ENCODE assay signal across 8 cellular contexts in the genomic region with DNA sequence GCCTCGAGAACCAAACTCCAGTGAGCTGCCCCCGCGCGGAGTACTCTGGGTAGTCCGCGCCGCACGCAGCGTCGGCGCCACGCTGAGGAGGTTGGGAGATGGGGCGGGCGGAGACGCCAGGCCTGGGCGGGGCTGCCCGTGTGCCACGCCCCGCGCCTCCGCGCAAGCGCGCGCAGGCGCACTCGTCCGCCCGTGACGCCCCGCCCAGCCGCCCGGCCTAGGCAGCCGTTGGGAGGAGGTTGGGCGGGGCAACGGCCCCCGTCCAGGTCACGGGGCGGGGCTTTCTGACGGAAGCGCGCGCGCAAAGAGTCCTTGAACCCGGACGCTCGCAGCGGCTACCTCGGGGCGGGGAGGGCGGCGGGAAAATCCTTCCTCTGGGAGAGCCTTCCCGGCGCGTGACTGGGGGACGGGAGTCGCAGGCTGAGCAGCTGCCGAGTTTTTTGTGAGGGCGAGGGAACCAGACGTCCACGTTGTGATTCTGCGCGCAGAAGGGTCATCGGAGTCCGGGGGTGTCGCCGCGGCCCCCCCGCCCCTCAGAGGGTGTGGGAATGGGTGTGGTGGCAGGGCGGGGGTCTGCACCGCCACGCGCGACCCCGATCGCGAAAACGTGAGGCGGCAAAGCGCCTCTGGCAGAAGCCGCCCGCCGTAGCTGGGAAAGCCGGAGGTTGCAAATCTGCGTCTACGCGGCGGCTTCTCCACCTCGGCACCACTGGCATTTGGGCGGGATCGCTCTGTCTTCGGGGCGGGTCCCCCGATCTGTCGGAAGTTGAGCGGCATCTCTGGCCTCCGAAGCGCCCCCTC. TPM values are rescaled to one million over a fixed set of nuclear protein-coding genes. Genes with fewer than 3 reads are reported as not detected.
DNase-seq lines count a peak whose midpoint lies in the region; ATAC-seq and TF ChIP-seq lines count a peak whose summit lies in the region.

A gene with protein sequence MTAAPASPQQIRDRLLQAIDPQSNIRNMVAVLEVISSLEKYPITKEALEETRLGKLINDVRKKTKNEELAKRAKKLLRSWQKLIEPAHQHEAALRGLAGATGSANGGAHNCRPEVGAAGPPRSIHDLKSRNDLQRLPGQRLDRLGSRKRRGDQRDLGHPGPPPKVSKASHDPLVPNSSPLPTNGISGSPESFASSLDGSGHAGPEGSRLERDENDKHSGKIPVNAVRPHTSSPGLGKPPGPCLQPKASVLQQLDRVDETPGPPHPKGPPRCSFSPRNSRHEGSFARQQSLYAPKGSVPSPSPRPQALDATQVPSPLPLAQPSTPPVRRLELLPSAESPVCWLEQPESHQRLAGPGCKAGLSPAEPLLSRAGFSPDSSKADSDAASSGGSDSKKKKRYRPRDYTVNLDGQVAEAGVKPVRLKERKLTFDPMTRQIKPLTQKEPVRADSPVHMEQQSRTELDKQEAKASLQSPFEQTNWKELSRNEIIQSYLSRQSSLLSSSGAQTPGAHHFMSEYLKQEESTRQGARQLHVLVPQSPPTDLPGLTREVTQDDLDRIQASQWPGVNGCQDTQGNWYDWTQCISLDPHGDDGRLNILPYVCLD (minus strand): TSS at position 22 of the 801 bp plus-strand sequence. CDS start 261 bp downstream, outside the sequence.

- TF ChIP-seq CTCF in IMR-90 (conservative IDR thresholded peaks at IDR 0.05; ENCODE audit: low read depth, low read length) = no peak
- TF ChIP-seq CTCF in OCI-LY7 (conservative IDR thresholded peaks at IDR 0.05; ENCODE audit: low read length) = no peak
- TF ChIP-seq CTCF in epithelial cell of proximal tubule (conservative IDR thresholded peaks at IDR 0.05; ENCODE audit: low read depth, low read length) = no peak

- H3K14ac ChIP-seq in IMR-90 (replicated peaks; ENCODE audit: low read depth, low read length) = peak within 1 kb of the TSS; percentile 88

- H3K4me3 ChIP-seq in IMR-90 (ENCODE audit: insufficient read depth, low read depth, low read length) (peak within 1 kb of the TSS; percentile 95), OCI-LY7 (ENCODE audit: low read depth, low read length, poor library complexity, severe bottlenecking) (peak within 1 kb of the TSS; percentile 99), epithelial cell of proximal tubule (ENCODE audit: low read depth, low read length) (peak within 1 kb of the TSS; percentile 98), mucosa of rectum (ENCODE audit: low read length in 2 of 2) (peak within 1 kb of the TSS; percentile 91 to 93)

- peak within 1 kb of the TSS; percentile 90 for H2BK5ac ChIP-seq in IMR-90 (ENCODE audit: low read depth, low read length, poor library complexity, severe bottlenecking)

- TF ChIP-seq POLR2A in IMR-90 (IDR thresholded peaks at IDR 0.05; ENCODE audit: low read depth, low read length) = peak; percentile 94

- peak within 1 kb of the TSS; percentile 51; the same call in 1 of the 2 replicates for H2BK120ac ChIP-seq in IMR-90 (ENCODE audit: low read depth, low read length)

- H4K20me1 ChIP-seq in IMR-90 (ENCODE audit: insufficient read depth, low read length) = peaks cover 53% of the 10 kb centered on the region
- peaks cover 31% of the 10 kb centered on the region for H4K20me1 ChIP-seq in OCI-LY7 (ENCODE audit: insufficient read depth, low read length)

- CTCF ChIA-PET in IMR-90 (lab: Yijun Ruan, JAX) (no interaction called here), OCI-LY7 (lab: Charles Lee; ENCODE audit: unreplicated experiment) (interaction anchor here (0.6 kb wide), 1 partner anchor 42 kb away, joined by 3 read pairs; no protein-coding TSS in a partner anchor)

- dilution Hi-C loops in IMR-90 (cut with HindIII; ENCODE audit: low sequenced_read_pairs, unreplicated experiment) = no loop called here

- H3K18ac ChIP-seq in IMR-90 (ENCODE audit: low read depth, low read length) = peak within 1 kb of the TSS; percentile 61

- H3K9ac ChIP-seq in IMR-90 (ENCODE audit: low read depth, low read length) = peak within 1 kb of the TSS; percentile 93
- peak within 1 kb of the TSS; percentile 95 to 98 for H3K9ac ChIP-seq in mucosa of rectum (ENCODE audit: low read depth in 1 of 2, low read length in 2 of 2)

- BruUV-seq in IMR-90 (replicated peaks; lab: Mats Ljungman, UMichigan) (no TSS peak), OCI-LY7 (replicated peaks; lab: Mats Ljungman, UMichigan) (no TSS peak)

- H3K4me1 ChIP-seq in IMR-90 (ENCODE audit: control insufficient read depth, insufficient read depth, low read length) (0 out of 2 replicates have a peak, but pooled peaks cover 2% of the 10 kb centered on the region), OCI-LY7 (ENCODE audit: insufficient read depth, low read length, poor library complexity, severe bottlenecking) (peaks cover 52% of the 10 kb centered on the region), mucosa of rectum (ENCODE audit: control insufficient read depth in 2 of 2, insufficient read depth in 2 of 2, low read length in 2 of 2) (peaks cover 17 to 28% of the 10 kb centered on the region in 2 donors)

- H3K23ac ChIP-seq in IMR-90 (ENCODE audit: low read depth, low read length) = peak within 1 kb of the TSS; percentile 93

- DNase-seq in DMS114 treated with DMSO at 0.1 percent for 48 hours (lab: John Stamatoyannopoulos, UW; ENCODE audit: unreplicated experiment) (peak; percentile 93), IMR-90 (peak; percentile 90), OCI-LY7 (ENCODE audit: low spot score) (peak; percentile 96), activated T-cell treated with anti-CD3 and anti-CD28 coated beads for 4 hours (peak; percentile 93), epithelial cell of proximal tubule (ENCODE audit: low read depth) (no peak)
- DNase-seq in stimulated activated CD8-positive, alpha-beta memory T cell treated with anti-CD3 and anti-CD28 coated beads, Interleukin-4, amount 100 ng/mL, for 4 hours (ENCODE audit: low read depth in 2 of 2, low spot score in 1 of 2) = peak; percentile 85 to 90

- peak; percentile 28; the same call in 1 of the 2 replicates for TF ChIP-seq RAD21 in IMR-90 (IDR thresholded peaks at IDR 0.05; ENCODE audit: low read length)

- H4K91ac ChIP-seq in IMR-90 (ENCODE audit: insufficient read depth, low read depth, low read length) = peak within 1 kb of the TSS; percentile 88

- H3K79me2 ChIP-seq in OCI-LY7 (ENCODE audit: insufficient read depth, low read depth, low read length) = peaks cover 52% of the 10 kb centered on the region

- in situ Hi-C loops in IMR-90 (cut with MboI; ENCODE audit: low sequenced_read_pairs) = loop anchor here (5.0 kb wide), 1 partner anchor 46 kb away; no protein-coding TSS in a partner anchor

- H2BK15ac ChIP-seq in IMR-90 (ENCODE audit: low read depth, low read length) = no peak within 1 kb of the TSS; the same call in 2 of the 3 replicates

- H3K4ac ChIP-seq in IMR-90 (ENCODE audit: low read depth, low read length) = peak within 1 kb of the TSS; percentile 90

- no peak within 1 kb of the TSS for H2BK20ac ChIP-seq in IMR-90 (ENCODE audit: low read depth, low read length)

- H2AK9ac ChIP-seq in IMR-90 (replicated peaks; ENCODE audit: low read depth, low read length, poor library complexity) = peak within 1 kb of the TSS; percentile 97

- intact Hi-C loops in IMR-90 (cut with micrococcal nuclease) = loop anchor here (2.0 to 5.0 kb wide), 2 partner anchors 56 to 86 kb away; partner anchors contain the start of genes CHERP and SLC35E1
- intact Hi-C loops in OCI-LY7 (cut with micrococcal nuclease; ENCODE audit: unreplicated experiment) = loop anchor here (1.0 to 2.0 kb wide), 5 partner anchors 33 to 188 kb away; partner anchors contain the start of genes CHERP, SLC35E1 and TMEM38A

- H3K36me3 ChIP-seq in IMR-90 (ENCODE audit: control insufficient read depth, insufficient read depth, low read length) (peaks cover 19% of the 10 kb centered on the region), OCI-LY7 (ENCODE audit: insufficient read depth, low read length) (peaks cover 62% of the 10 kb centered on the region), mucosa of rectum (ENCODE audit: control insufficient read depth in 2 of 2, insufficient read depth in 2 of 2, low read length in 2 of 2) (peaks cover 10 to 12% of the 10 kb centered on the region in 2 donors)

- H3K4me2 ChIP-seq in IMR-90 (ENCODE audit: low read depth, low read length) (peak within 1 kb of the TSS; percentile 93), OCI-LY7 (ENCODE audit: low read length) (peak within 1 kb of the TSS; percentile 96)

- H3K9me2 ChIP-seq in OCI-LY7 (ENCODE audit: insufficient read depth, low read length) = no peaks in the 10 kb centered on the region

- H3K56ac ChIP-seq in IMR-90 (ENCODE audit: extremely low read depth, insufficient read depth, low read length) = peak within 1 kb of the TSS; percentile 84

- no peaks in the 10 kb centered on the region for H3K27me3 ChIP-seq in IMR-90 (ENCODE audit: control insufficient read depth, insufficient read depth, low read length)
- H3K27me3 ChIP-seq in mucosa of rectum (ENCODE audit: control insufficient read depth in 2 of 2, insufficient read depth in 2 of 2, low read length in 2 of 2) = no peaks in the 10 kb centered on the region

- H3K9me1 ChIP-seq in IMR-90 (ENCODE audit: insufficient read depth, low read length) = no peaks in the 10 kb centered on the region; the same call in 1 of the 2 replicates

- POLR2A ChIA-PET in IMR-90 (lab: Charles Lee; ENCODE audit: unreplicated experiment) (interaction anchor here (0.6 to 1.0 kb wide), 3 partner anchors 32 to 43 kb away, joined by 3 to 12 read pairs (median 5); partner anchors contain the start of gene TMEM38A), OCI-LY7 (lab: Charles Lee) (interaction anchor here (0.8 to 2.2 kb wide), 3 partner anchors 38 to 80 kb away, joined by 4 to 10 read pairs (median 4); no protein-coding TSS in a partner anchor)

- 0% methylated on average over 51 of the region's 98 CpGs; no CpG with 5 or more reads in 1 of the 2 experiments for WGBS in IMR-90 (ENCODE audit: extremely low coverage in 2 of 2, insufficient read length in 1 of 2), 2 experiments

- H2AK5ac ChIP-seq in IMR-90 (ENCODE audit: low read depth, low read length) = peak within 1 kb of the TSS; percentile 92

- H4K5ac ChIP-seq in IMR-90 (ENCODE audit: low read depth, low read length) = peak within 1 kb of the TSS; percentile 36

- H3K27ac ChIP-seq in IMR-90 (ENCODE audit: insufficient read depth, low read length) (peak within 1 kb of the TSS; percentile 90), OCI-LY7 (ENCODE audit: low read depth, low read length, poor library complexity, severe bottlenecking) (peak within 1 kb of the TSS; percentile 96), mucosa of rectum (ENCODE audit: low read depth in 2 of 2, low read length in 2 of 2) (peak within 1 kb of the TSS; percentile 98 to 99)

- H2AFZ ChIP-seq in IMR-90 (replicated peaks; ENCODE audit: low read length, poor library complexity) = peak within 1 kb of the TSS; percentile 98
- H2AFZ ChIP-seq in OCI-LY7 (ENCODE audit: low read length) = peak within 1 kb of the TSS; percentile 22; the same call in 1 of the 2 replicates

- H4K8ac ChIP-seq in IMR-90 (ENCODE audit: low read depth in 2 of 2, low read length in 2 of 2) = peak within 1 kb of the TSS; percentile 60 to 93

- H3K9me3 ChIP-seq in IMR-90 (ENCODE audit: control insufficient read depth, insufficient read depth, low read length) (no peaks in the 10 kb centered on the region), OCI-LY7 (ENCODE audit: low read length) (no peaks in the 10 kb centered on the region), mucosa of rectum (ENCODE audit: control insufficient read depth in 2 of 2, low read length in 2 of 2) (no peaks in the 10 kb centered on the region)

- peak; percentile 77 for ATAC-seq in GM21528 (IDR thresholded peaks at IDR 0.05; ENCODE audit: low FRiP score, unreplicated experiment)
- peak; percentile 91 for ATAC-seq in IMR-90 (ENCODE audit: low read depth)

- peaks cover 9 to 68% of the 10 kb centered on the region in 2 experiments for H3K79me1 ChIP-seq in IMR-90 (ENCODE audit: low read depth in 1 of 2, low read length in 2 of 2)

RNA-seq across cellular contexts. Expression of the gene that starts here (rescaled TPM):
- total RNA-seq in IMR-90 (2012; rRNA removed) = 2.0 and 2.8 TPM in 2 replicates
- polyA plus RNA-seq in IMR-90 (2012; rRNA removed) = 4.0 and 4.9 TPM in 2 replicates
- 2.8 and 5.3 TPM in 2 replicates for polyA plus RNA-seq in IMR-90 (2012; cell fraction: cytosol; rRNA removed)
- polyA plus RNA-seq in IMR-90 (2012; cell fraction: nucleus; rRNA removed; ENCODE audit: low replicate concordance) = 7.1 and 11.7 TPM in 2 replicates
- total RNA-seq in OCI-LY7 (2014; rRNA removed; shearing (Covaris generic)) = 17.2 and 19.4 TPM in 2 replicates
- 26.8 and 27.1 TPM in 2 replicates for total RNA-seq in OCI-LY7 (2022)
- 7.3 and 8.9 TPM in 2 replicates for total RNA-seq in epithelial cell of proximal tubule
